In genomic region chr14:91940209-91940608, GRCh38 we compare ENCODE assay signal across 29 cellular contexts.
"Had no signal": no experiment of that assay in that cellular context is flagged by ENCODE, and none has a peak within 500 bp of the region (broad histone marks: within the 10 kb centered on the region; RNA-seq: fewer than 3 reads in every experiment).

No MANE protein-coding gene starts in this region.

- H3K27ac ChIP-seq: stomach, suprapubic skin, testis, thyroid gland, tibial artery, tibial nerve, transverse colon, upper lobe of left lung, upper lobe of right lung, uterus, vagina had no signal

- H3K9me3 Mint-ChIP-seq: stimulated activated effector memory CD8-positive, alpha-beta T cell treated with anti-CD3 and anti-CD28 coated beads, Interleukin-12 subunit alpha, Interleukin-12 subunit beta, amount 100 ng/mL, for 72 hours; stimulated activated memory B cell treated with anti-CD40 and anti-IgM and Interleukin-4, amounts not matched to agents 10 μg/mL and 1 μg/mL and 100 μg/mL, for 72 hours; stimulated activated naive B cell treated with anti-CD40 and anti-IgM and Interleukin-4, amounts not matched to agents 10 μg/mL and 1 μg/mL and 100 μg/mL, for 72 hours; stimulated activated naive CD8-positive, alpha-beta T cell treated with anti-CD3 and anti-CD28 coated beads, Interleukin-15, amount 100 ng/mL, for 72 hours; stimulated activated naive CD8-positive, alpha-beta T cell treated with anti-CD3 and anti-CD28 coated beads, Interleukin-15, Interleukin-2, amounts not matched to agents 100 ng/mL and 50 ng/mL, for 24 hours had no signal

- H3K27me3 ChIP-seq: suprapubic skin, testis, thyroid gland, tibial artery, tibial nerve, upper lobe of left lung, uterus, vagina had no signal

- H3K4me1 ChIP-seq: suprapubic skin, testis, thyroid gland, transverse colon, upper lobe of left lung, upper lobe of right lung, uterus, vagina had no signal

- H3K4me3 Mint-ChIP-seq: stimulated activated effector memory CD8-positive, alpha-beta T cell treated with anti-CD3 and anti-CD28 coated beads, Interleukin-12 subunit alpha, Interleukin-12 subunit beta, amount 100 ng/mL, for 72 hours; stimulated activated memory B cell treated with anti-CD40 and anti-IgM and Interleukin-4, amounts not matched to agents 10 μg/mL and 1 μg/mL and 100 μg/mL, for 72 hours; stimulated activated naive B cell treated with anti-CD40 and anti-IgM and Interleukin-4, amounts not matched to agents 10 μg/mL and 1 μg/mL and 100 μg/mL, for 72 hours; stimulated activated naive CD8-positive, alpha-beta T cell treated with anti-CD3 and anti-CD28 coated beads, Interleukin-15, amount 100 ng/mL, for 72 hours; stimulated activated naive CD8-positive, alpha-beta T cell treated with anti-CD3 and anti-CD28 coated beads, Interleukin-15, Interleukin-2, amounts not matched to agents 100 ng/mL and 50 ng/mL, for 24 hours; type B pancreatic cell had no signal

- ATAC-seq: stimulated activated effector memory CD8-positive, alpha-beta T cell treated with anti-CD3 and anti-CD28 coated beads, Interleukin-12 subunit alpha, Interleukin-12 subunit beta, amount 100 ng/mL, for 72 hours; stimulated activated memory B cell treated with anti-CD40 and anti-IgM and Interleukin-4, amounts not matched to agents 10 μg/mL and 1 μg/mL and 100 μg/mL, for 72 hours; stimulated activated naive B cell treated with anti-CD40 and anti-IgM and Interleukin-4, amounts not matched to agents 10 μg/mL and 1 μg/mL and 100 μg/mL, for 72 hours; stimulated activated naive CD8-positive, alpha-beta T cell treated with anti-CD3 and anti-CD28 coated beads, Interleukin-15, amount 100 ng/mL, for 72 hours; stimulated activated naive CD8-positive, alpha-beta T cell treated with anti-CD3 and anti-CD28 coated beads, Interleukin-15, Interleukin-2, amounts not matched to agents 100 U/mL and 50 U/mL, for 24 hours; upper lobe of right lung had no signal

- H3K9me3 ChIP-seq: stomach, suprapubic skin, testis, thoracic aorta, thyroid gland, tibial artery, tibial nerve, transverse colon, upper lobe of left lung, upper lobe of right lung, uterus, vagina had no signal

- H3K4me1 Mint-ChIP-seq: stimulated activated memory B cell treated with anti-CD40 and anti-IgM and Interleukin-4, amounts not matched to agents 10 μg/mL and 1 μg/mL and 100 μg/mL, for 72 hours; stimulated activated naive B cell treated with anti-CD40 and anti-IgM and Interleukin-4, amounts not matched to agents 10 μg/mL and 1 μg/mL and 100 μg/mL, for 72 hours had no signal

- H3K36me3 ChIP-seq: thyroid gland, transverse colon, uterus had no signal

- FAIRE-seq: urothelium cell line had no signal

- H3K4me3 ChIP-seq: stomach, suprapubic skin, testis, thoracic aorta, thyroid gland, tibial artery, tibial nerve, transverse colon, upper lobe of left lung, upper lobe of right lung, uterus, vagina had no signal

- DNase-seq: stimulated activated CD4-positive, alpha-beta T cell treated with anti-CD3 and anti-CD28 coated beads, Interleukin-2, amount 100 ng/mL, for 48 hours; stimulated activated CD4-positive, alpha-beta T cell treated with anti-CD3 and anti-CD28 coated beads, Interleukin-4, amount 100 ng/mL, for 1 hour; stimulated activated CD4-positive, alpha-beta T cell treated with anti-CD3 and anti-CD28 coated beads, Interleukin-4, amount 100 ng/mL, for 24 hours; stimulated activated CD4-positive, alpha-beta T cell treated with anti-CD3 and anti-CD28 coated beads, Interleukin-4, amount 100 ng/mL, for 4 hours; stimulated activated CD8-positive, alpha-beta memory T cell treated with anti-CD3 and anti-CD28 coated beads, Interleukin-4, amount 100 ng/mL, for 48 hours; stimulated activated naive B cell treated with anti-CD40 and anti-IgM and Interleukin-4, amounts not matched to agents 10 μg/mL and 1 μg/mL and 100 μg/mL, for 72 hours; stimulated activated naive CD4-positive, alpha-beta T cell; stimulated activated naive CD4-positive, alpha-beta T cell treated with Interleukin-2 at 50 U/mL for 16 hours; stimulated activated naive CD8-positive, alpha-beta T cell treated with anti-CD3 and anti-CD28 coated beads, Interleukin-15, amount 100 ng/mL, for 72 hours; stimulated activated naive CD8-positive, alpha-beta T cell treated with anti-CD3 and anti-CD28 coated beads, Interleukin-15, Interleukin-2, amounts not matched to agents 100 U/mL and 50 U/mL, for 24 hours; stomach; substantia nigra; testis; thyroid gland; tibial artery; transverse colon; trophoblast cell; upper lobe of left lung; upper lobe of right lung; uterus had no signal

- H3K36me3 Mint-ChIP-seq: stimulated activated effector memory CD8-positive, alpha-beta T cell treated with anti-CD3 and anti-CD28 coated beads, Interleukin-12 subunit alpha, Interleukin-12 subunit beta, amount 100 ng/mL, for 72 hours; stimulated activated memory B cell treated with anti-CD40 and anti-IgM and Interleukin-4, amounts not matched to agents 10 μg/mL and 1 μg/mL and 100 μg/mL, for 72 hours; stimulated activated naive B cell treated with anti-CD40 and anti-IgM and Interleukin-4, amounts not matched to agents 10 μg/mL and 1 μg/mL and 100 μg/mL, for 72 hours; type B pancreatic cell had no signal

- H3K27ac Mint-ChIP-seq: stimulated activated effector memory CD8-positive, alpha-beta T cell treated with anti-CD3 and anti-CD28 coated beads, Interleukin-12 subunit alpha, Interleukin-12 subunit beta, amount 100 ng/mL, for 72 hours; stimulated activated memory B cell treated with anti-CD40 and anti-IgM and Interleukin-4, amounts not matched to agents 10 μg/mL and 1 μg/mL and 100 μg/mL, for 72 hours; stimulated activated naive B cell treated with anti-CD40 and anti-IgM and Interleukin-4, amounts not matched to agents 10 μg/mL and 1 μg/mL and 100 μg/mL, for 72 hours; stimulated activated naive CD8-positive, alpha-beta T cell treated with anti-CD3 and anti-CD28 coated beads, Interleukin-15, amount 100 ng/mL, for 72 hours; stimulated activated naive CD8-positive, alpha-beta T cell treated with anti-CD3 and anti-CD28 coated beads, Interleukin-15, Interleukin-2, amounts not matched to agents 100 ng/mL and 50 ng/mL, for 24 hours; type B pancreatic cell had no signal
